Comparison of ENCODE assay signal across 8 cellular contexts in genomic region chr6:30722280-30723112, GRCh38. TPM values are rescaled to one million over a fixed set of nuclear protein-coding genes. Genes with fewer than 3 reads are reported as not detected.
DNase-seq lines count a peak whose midpoint lies in the region; ATAC-seq and TF ChIP-seq lines count a peak whose summit lies in the region.

No MANE protein-coding gene starts in this region.

- H3K27ac ChIP-seq in KMS-11 = peak overlapping the region; percentile 73
- peak overlapping the region; percentile 82 for H3K27ac ChIP-seq in stomach smooth muscle (ENCODE audit: low read length)

- no peak overlapping the region for H2AFZ ChIP-seq in KMS-11 (ENCODE audit: low read depth)

- H3K36me3 ChIP-seq in KMS-11 (ENCODE audit: insufficient read depth) = peaks cover 23% of the 10 kb centered on the region; the same call in 1 of the 2 replicates
- peaks cover 28 to 34% of the 10 kb centered on the region in 2 donors for H3K36me3 ChIP-seq in stomach smooth muscle (ENCODE audit: control insufficient read depth in 2 of 2, insufficient read depth in 2 of 2, low read length in 2 of 2)

- H3K79me2 ChIP-seq in KMS-11 (ENCODE audit: insufficient read depth, low read depth) = peaks cover 50% of the 10 kb centered on the region

- DNase-seq in DMS53 (lab: John Stamatoyannopoulos, UW) (peak; percentile 89), RPMI8226 (peak; percentile 83), fibroblast of the aortic adventitia (ENCODE audit: low read depth) (peak; percentile 83), nephron progenitor cell (peak; percentile 90)
- peak; percentile 96 for DNase-seq in activated effector memory CD4-positive, alpha-beta T cell treated with anti-CD3 and anti-CD28 coated beads, Interleukin-2, amount 50 U/mL, for 16 hours

- no peaks in the 10 kb centered on the region for H3K9me3 Mint-ChIP-seq in nephron progenitor cell

- H3K9ac ChIP-seq in KMS-11 = peak overlapping the region; percentile 99
- H3K9ac ChIP-seq in stomach smooth muscle (ENCODE audit: low read length in 2 of 2) = peak overlapping the region in 1 of 2 donors; percentile 36

- peaks cover 3% of the 10 kb centered on the region for H3K27me3 Mint-ChIP-seq in nephron progenitor cell (ENCODE audit: low read depth, poor library complexity)

- H3K4me3 ChIP-seq in KMS-11 (IDR thresholded peaks at IDR 0.05; ENCODE audit: insufficient read depth, low read depth, low read length) = no peak overlapping the region
- peak overlapping the region; percentile 87 for H3K4me3 ChIP-seq in fibroblast of the aortic adventitia (ENCODE audit: low read depth, low read length)
- peak overlapping the region in 1 of 2 donors; percentile 93 for H3K4me3 ChIP-seq in stomach smooth muscle (ENCODE audit: low read length in 2 of 2)

- H3K36me3 Mint-ChIP-seq in nephron progenitor cell (ENCODE audit: low read depth) = peaks cover 48% of the 10 kb centered on the region

- no peak for ATAC-seq in GM21360 (IDR thresholded peaks at IDR 0.05; ENCODE audit: unreplicated experiment)

- H3K27ac Mint-ChIP-seq in nephron progenitor cell = peak overlapping the region; percentile 97

- peaks cover 36% of the 10 kb centered on the region for H4K20me1 ChIP-seq in KMS-11 (ENCODE audit: insufficient read depth)

- peaks cover 51% of the 10 kb centered on the region for H3K4me1 Mint-ChIP-seq in nephron progenitor cell

- H3K4me2 ChIP-seq in KMS-11 = peak overlapping the region; percentile 81

- peaks cover 51% of the 10 kb centered on the region for H3K4me1 ChIP-seq in KMS-11 (ENCODE audit: low read depth, poor library complexity, severe bottlenecking)
- peaks cover 40% of the 10 kb centered on the region for H3K4me1 ChIP-seq in stomach smooth muscle (ENCODE audit: control insufficient read depth, insufficient read depth, low read length)

- H3K4me3 Mint-ChIP-seq in nephron progenitor cell = peak overlapping the region; percentile 97

- TF ChIP-seq CTCF in KMS-11 (conservative IDR thresholded peaks at IDR 0.05; ENCODE audit: low read depth, low read length) (peak; percentile 98), fibroblast of the aortic adventitia (IDR thresholded peaks at IDR 0.05; ENCODE audit: insufficient read depth, low read length) (peak; percentile 89), nephron progenitor cell (IDR thresholded peaks at IDR 0.05) (peak; percentile 98)

- no peaks in the 10 kb centered on the region for H3K9me3 ChIP-seq in stomach smooth muscle (ENCODE audit: control insufficient read depth in 2 of 2, low read length in 2 of 2)

- H3K27me3 ChIP-seq in KMS-11 (ENCODE audit: insufficient read depth, low read depth) = no peaks in the 10 kb centered on the region
- H3K27me3 ChIP-seq in stomach smooth muscle (ENCODE audit: control insufficient read depth in 1 of 2, insufficient read depth in 2 of 2, low read length in 2 of 2) = no peaks in the 10 kb centered on the region

RNA-seq across cellular contexts. Expression of gene TUBB, which starts 2.3 kb away (rescaled TPM):
- total RNA-seq in fibroblast of the aortic adventitia (ENCODE audit: low replicate concordance) = 120 and 996 TPM in 2 replicates

RNA-seq across cellular contexts. Expression of gene MDC1, which starts 5.4 kb away (rescaled TPM):
- total RNA-seq in fibroblast of the aortic adventitia (ENCODE audit: low replicate concordance) = 3.7 and 12.1 TPM in 2 replicates

RNA-seq across cellular contexts. Expression of gene FLOT1, which starts 20.0 kb away (rescaled TPM):
- 77.8 and 109 TPM in 2 replicates for total RNA-seq in fibroblast of the aortic adventitia (ENCODE audit: low replicate concordance)

RNA-seq across cellular contexts. Expression of gene IER3, which starts 21.9 kb away (rescaled TPM):
- 23.8 and 26.7 TPM in 2 replicates for total RNA-seq in fibroblast of the aortic adventitia (ENCODE audit: low replicate concordance)

RNA-seq across cellular contexts. Expression of gene NRM, which starts 31.7 kb away (rescaled TPM):
- 0.82 and 9.9 TPM in 2 replicates for total RNA-seq in fibroblast of the aortic adventitia (ENCODE audit: low replicate concordance)
